1 cellular context compared by ENCODE assay signal in the genomic region with DNA sequence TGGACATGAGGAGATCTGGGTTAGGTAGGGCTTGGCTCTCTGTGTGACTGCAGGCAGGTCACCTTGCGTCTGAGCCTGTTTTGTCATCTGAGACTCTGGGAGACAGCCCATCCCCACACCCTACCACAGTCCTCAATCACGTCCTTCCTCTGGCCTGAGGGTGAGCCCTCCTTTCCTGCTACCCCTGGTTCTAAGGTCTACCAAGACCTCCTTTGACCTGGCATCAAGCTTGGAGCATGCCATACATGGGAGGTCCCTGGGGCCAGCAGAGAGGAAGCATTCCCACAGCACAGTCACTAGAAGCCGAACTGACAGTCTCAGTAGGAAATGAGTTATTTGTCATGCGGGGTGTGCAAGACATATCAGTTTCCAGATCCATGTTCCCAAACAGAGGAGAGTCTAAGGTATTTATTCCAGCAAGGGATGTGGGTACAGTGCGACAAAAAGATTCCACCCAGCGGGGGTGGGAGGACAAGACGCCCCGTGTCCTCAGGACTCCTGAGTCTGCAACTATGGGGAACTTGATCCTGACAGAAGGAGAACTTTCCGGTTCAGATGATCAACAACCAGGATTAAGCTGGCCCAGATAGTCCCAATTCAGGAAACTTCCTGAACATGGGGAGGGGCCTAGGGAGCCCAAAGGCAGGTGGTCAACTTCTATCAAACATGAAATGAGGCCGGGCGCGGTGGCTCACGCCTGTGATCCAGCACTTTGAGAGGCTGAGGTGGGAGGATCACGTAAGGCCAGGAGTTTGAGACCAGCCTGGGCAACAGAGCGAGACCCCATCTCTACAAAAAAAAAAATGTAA.
TF ChIP-seq lines count a peak whose summit lies in the region.

No MANE protein-coding gene starts in this region.

TF ChIP-seq in IMR-90, 13 proteins besides CTCF, POLR2A, EP300 and RAD21 (continued from another document):
- TF ChIP-seq NFE2L2 (IDR thresholded peaks at IDR 0.05; ENCODE audit: low read depth, low read length) (no peak), MXI1 (IDR thresholded peaks at IDR 0.05; ENCODE audit: borderline replicate concordance, low read depth, low read length) (no peak)
- TF ChIP-seq, protein P1, sequence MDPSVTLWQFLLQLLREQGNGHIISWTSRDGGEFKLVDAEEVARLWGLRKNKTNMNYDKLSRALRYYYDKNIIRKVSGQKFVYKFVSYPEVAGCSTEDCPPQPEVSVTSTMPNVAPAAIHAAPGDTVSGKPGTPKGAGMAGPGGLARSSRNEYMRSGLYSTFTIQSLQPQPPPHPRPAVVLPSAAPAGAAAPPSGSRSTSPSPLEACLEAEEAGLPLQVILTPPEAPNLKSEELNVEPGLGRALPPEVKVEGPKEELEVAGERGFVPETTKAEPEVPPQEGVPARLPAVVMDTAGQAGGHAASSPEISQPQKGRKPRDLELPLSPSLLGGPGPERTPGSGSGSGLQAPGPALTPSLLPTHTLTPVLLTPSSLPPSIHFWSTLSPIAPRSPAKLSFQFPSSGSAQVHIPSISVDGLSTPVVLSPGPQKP (IDR thresholded peaks at IDR 0.05; ENCODE audit: borderline replicate concordance, low read depth, low read length) = no peak
